ENCODE assay signal across 16 cellular contexts in genomic region chr6:127933137-127933536, GRCh38. TPM values are rescaled to one million over a fixed set of nuclear protein-coding genes. Genes with fewer than 3 reads are reported as not detected.
"Had no signal": no experiment of that assay in that cellular context is flagged by ENCODE, and none has a peak within 500 bp of the region (broad histone marks: within the 10 kb centered on the region; RNA-seq: fewer than 3 reads in every experiment).

No MANE protein-coding gene starts in this region.

- ATAC-seq: left cardiac atrium; lower lobe of right lung; stimulated activated memory B cell treated with anti-CD40 and anti-IgM and Interleukin-4, amounts not matched to agents 10 μg/mL and 1 μg/mL and 100 μg/mL, for 72 hours; WTC11 had no signal

- DNase-seq: activated CD4-positive, alpha-beta T cell treated with anti-CD3 and anti-CD28 coated beads, Interleukin-2, amount 50 U/mL, for 48 hours; dorsolateral prefrontal cortex; foreskin melanocyte; head of caudate nucleus; left cardiac atrium; lower lobe of right lung; posterior cingulate gyrus; small intestine; trophoblast cell had no signal

- H3K27me3 Mint-ChIP-seq: stimulated activated memory B cell treated with anti-CD40 and anti-IgM and Interleukin-4, amounts not matched to agents 10 μg/mL and 1 μg/mL and 100 μg/mL, for 72 hours had no signal

- H3K4me3 Mint-ChIP-seq: mesothelial cell of epicardium; stimulated activated memory B cell treated with anti-CD40 and anti-IgM and Interleukin-4, amounts not matched to agents 10 μg/mL and 1 μg/mL and 100 μg/mL, for 72 hours; WTC11 had no signal

- H3K27ac Mint-ChIP-seq: mesothelial cell of epicardium; stimulated activated memory B cell treated with anti-CD40 and anti-IgM and Interleukin-4, amounts not matched to agents 10 μg/mL and 1 μg/mL and 100 μg/mL, for 72 hours; WTC11 had no signal

- H3K4me1 Mint-ChIP-seq: mesothelial cell of epicardium; stimulated activated memory B cell treated with anti-CD40 and anti-IgM and Interleukin-4, amounts not matched to agents 10 μg/mL and 1 μg/mL and 100 μg/mL, for 72 hours; WTC11 had no signal

- H3K36me3 Mint-ChIP-seq: stimulated activated memory B cell treated with anti-CD40 and anti-IgM and Interleukin-4, amounts not matched to agents 10 μg/mL and 1 μg/mL and 100 μg/mL, for 72 hours had no signal

RNA-seq across cellular contexts. Expression of gene THEMIS, which starts 32.3 kb away (rescaled TPM):
- total RNA-seq: ascending aorta, bronchial epithelial cell, mesothelial cell of epicardium, myocyte, SJSA1, WTC11 had no signal
